Comparison of ENCODE assay signal across 11 cellular contexts in the genomic region with DNA sequence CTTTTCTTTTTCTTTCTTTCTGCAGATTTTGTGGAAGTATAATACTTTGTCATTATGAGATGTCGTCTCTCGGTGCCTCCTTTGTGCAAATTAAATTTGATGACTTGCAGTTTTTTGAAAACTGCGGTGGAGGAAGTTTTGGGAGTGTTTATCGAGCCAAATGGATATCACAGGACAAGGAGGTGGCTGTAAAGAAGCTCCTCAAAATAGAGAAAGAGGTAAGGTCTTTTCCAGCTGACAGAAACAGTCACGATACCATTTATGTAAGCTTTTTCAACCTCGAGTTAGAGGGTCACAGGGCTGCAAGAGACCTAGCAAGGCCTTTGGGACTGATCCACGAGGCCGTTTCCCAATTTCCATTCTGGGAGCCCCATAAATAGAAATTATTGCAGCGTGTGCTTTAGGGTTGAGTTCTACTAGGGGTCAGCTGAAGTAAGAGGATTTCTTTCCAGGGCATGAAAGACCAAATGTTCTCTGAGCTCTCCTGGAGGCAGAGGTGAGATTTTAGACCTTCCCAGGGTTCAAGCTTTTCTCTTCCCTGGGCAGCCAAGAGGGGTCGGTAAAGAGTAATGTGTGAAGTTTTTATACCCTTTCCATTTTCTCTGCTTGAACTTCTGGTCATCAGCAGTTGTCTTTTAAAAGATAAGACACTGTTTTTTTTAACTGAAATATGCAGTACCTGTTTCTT. TPM values are rescaled to one million over a fixed set of nuclear protein-coding genes. Genes with fewer than 3 reads are reported as not detected.
DNase-seq lines count a peak whose midpoint lies in the region; ATAC-seq and TF ChIP-seq lines count a peak whose summit lies in the region.
"Had no signal": no experiment of that assay in that cellular context is flagged by ENCODE, and none has a peak within 500 bp of the region (broad histone marks: within the 10 kb centered on the region; RNA-seq: fewer than 3 reads in every experiment).

No MANE protein-coding gene starts in this region.

- no peaks in the 10 kb centered on the region for H3K36me3 Mint-ChIP-seq in activated naive CD4-positive, alpha-beta T cell treated with anti-CD3 and anti-CD28 coated beads, Interleukin-2, amount 50 U/mL, for 72 hours
- no peaks in the 10 kb centered on the region for H3K36me3 Mint-ChIP-seq in activated CD4-positive, alpha-beta memory T cell treated with anti-CD3 and anti-CD28 coated beads for 36 hours

- TF ChIP-seq CTCF in WERI-Rb-1 (IDR thresholded peaks at IDR 0.05; ENCODE audit: low read depth, low read length) (0 out of 2 replicates have a peak, but pooled peaks have one; percentile 21), heart left ventricle (IDR thresholded peaks at IDR 0.05) (peak; percentile 17 to 55 (median 41)), retinal pigment epithelial cell (conservative IDR thresholded peaks at IDR 0.05; ENCODE audit: low read depth, low read length) (peak; percentile 63)

- peaks cover 8% of the 10 kb centered on the region for H3K27me3 Mint-ChIP-seq in activated CD4-positive, alpha-beta memory T cell treated with anti-CD3 and anti-CD28 coated beads for 36 hours

- no peak overlapping the region for H3K4me3 Mint-ChIP-seq in activated CD4-positive, alpha-beta memory T cell treated with anti-CD3 and anti-CD28 coated beads for 36 hours

- POLR2A ChIA-PET in activated CD4-positive, alpha-beta memory T cell treated with anti-CD3 and anti-CD28 coated beads for 36 hours (lab: Charles Lee) = no interaction called here

- H3K36me3 ChIP-seq in WERI-Rb-1 (peaks cover 23% of the 10 kb centered on the region), heart left ventricle (peaks cover 0 to 34% (median 12%) of the 10 kb centered on the region in 9 donors)

- no peaks in the 10 kb centered on the region for H3K4me1 Mint-ChIP-seq in activated CD4-positive, alpha-beta memory T cell treated with anti-CD3 and anti-CD28 coated beads for 36 hours (ENCODE audit: low read depth)

- DNase-seq in ELF-1 (ENCODE audit: low read depth, low spot score) (peak; percentile 8), WERI-Rb-1 (no peak), heart left ventricle (peak in 4 of 5 donors; percentile 27 to 65 (median 38)), retinal pigment epithelial cell (ENCODE audit: low read depth) (no peak), superior temporal gyrus (ENCODE audit: extremely low spot score) (no peak)
- no peak for DNase-seq in activated naive CD4-positive, alpha-beta T cell treated with anti-CD3 and anti-CD28 coated beads, Interleukin-2, amount 50 U/mL, for 72 hours (ENCODE audit: low spot score in 2 of 2)
- no peak for DNase-seq in activated effector memory CD4-positive, alpha-beta T cell treated with anti-CD3 and anti-CD28 coated beads, Interleukin-2, amount 50 U/mL, for 16 hours
- no peak for DNase-seq in activated CD4-positive, alpha-beta memory T cell treated with anti-CD3 and anti-CD28 coated beads for 36 hours
- DNase-seq: activated CD4-positive, alpha-beta T cell treated with anti-CD3 and anti-CD28 coated beads for 48 hours; body of pancreas; Kasumi-1 had no signal

- no peaks in the 10 kb centered on the region for H3K9me3 Mint-ChIP-seq in activated naive CD4-positive, alpha-beta T cell treated with anti-CD3 and anti-CD28 coated beads, Interleukin-2, amount 50 U/mL, for 72 hours
- no peaks in the 10 kb centered on the region for H3K9me3 Mint-ChIP-seq in activated CD4-positive, alpha-beta memory T cell treated with anti-CD3 and anti-CD28 coated beads for 36 hours

- H3K4me1 ChIP-seq in heart left ventricle = peaks cover 0 to 75% (median 21%) of the 10 kb centered on the region in 12 donors

- H3K4me3 ChIP-seq in WERI-Rb-1 (ENCODE audit: low read depth, low read length) = no peak overlapping the region
- peak overlapping the region in 8 of 12 donors; percentile 9 to 44 (median 30) for H3K4me3 ChIP-seq in heart left ventricle
- H3K4me3 ChIP-seq in retinal pigment epithelial cell (ENCODE audit: low read length) = no peak overlapping the region
- H3K4me3 ChIP-seq: body of pancreas had no signal

- 34 to 57% (median 45%) methylated on average over 10 of the region's 10 CpGs for WGBS in heart left ventricle, 4 donors

- intact Hi-C loops in heart left ventricle (cut with DNase I) = loop anchor here in 4 of 10 donors (5.0 kb wide), 3 partner anchors 106 to 121 kb away; no protein-coding TSS in a partner anchor
- intact Hi-C loops in activated CD4-positive, alpha-beta memory T cell treated with anti-CD3 and anti-CD28 coated beads for 36 hours (cut with micrococcal nuclease) = no loop called here

- TF ChIP-seq POLR2A in heart left ventricle (IDR thresholded peaks at IDR 0.05) = no peak

- no peak overlapping the region for H3K27ac ChIP-seq in WERI-Rb-1
- H3K27ac ChIP-seq in heart left ventricle = peak overlapping the region; percentile 48 to 85 (median 75)
- H3K27ac ChIP-seq: body of pancreas had no signal

- H3K27ac Mint-ChIP-seq in activated naive CD4-positive, alpha-beta T cell treated with anti-CD3 and anti-CD28 coated beads, Interleukin-2, amount 50 U/mL, for 72 hours = no peak overlapping the region
- no peak overlapping the region for H3K27ac Mint-ChIP-seq in activated CD4-positive, alpha-beta memory T cell treated with anti-CD3 and anti-CD28 coated beads for 36 hours

- peak; percentile 74 to 84 (median 80) for ATAC-seq in heart left ventricle
- no peak for ATAC-seq in activated naive CD4-positive, alpha-beta T cell treated with anti-CD3 and anti-CD28 coated beads, Interleukin-2, amount 50 U/mL, for 72 hours

- CTCF ChIA-PET in activated CD4-positive, alpha-beta memory T cell treated with anti-CD3 and anti-CD28 coated beads for 36 hours (lab: Charles Lee) = interaction anchor here (1.1 to 2.2 kb wide), 3 partner anchors 63 to 119 kb away, joined by 4 to 9 read pairs (median 5); no protein-coding TSS in a partner anchor

- no peaks in the 10 kb centered on the region for H3K9me3 ChIP-seq in WERI-Rb-1 (ENCODE audit: severe bottlenecking)
- no peaks in the 10 kb centered on the region for H3K9me3 ChIP-seq in heart left ventricle
- H3K9me3 ChIP-seq: body of pancreas had no signal

- H3K27me3 ChIP-seq in WERI-Rb-1 (ENCODE audit: insufficient read depth, low read depth, severe bottlenecking) = no peaks in the 10 kb centered on the region
- H3K27me3 ChIP-seq in heart left ventricle = no peaks in the 10 kb centered on the region
- H3K27me3 ChIP-seq: body of pancreas had no signal

RNA-seq across cellular contexts. Expression of a gene that starts 15.5 kb away (rescaled TPM):
- 100 to 1,000 TPM; 275 to 487 (median 451) TPM for total RNA-seq in heart left ventricle
- 100 to 1,000 TPM in 1 of 2 donors, 10 to 100 TPM in 1; 98.6 to 175 TPM for polyA plus RNA-seq in heart left ventricle
- total RNA-seq in activated naive CD4-positive, alpha-beta T cell treated with anti-CD3 and anti-CD28 coated beads, Interleukin-2, amount 50 U/mL, for 72 hours = 10 to 100 TPM in 1 of 2 donors, 1 to 10 TPM in 1; 4.3 to 12.0 TPM
- 1 to 10 TPM; 6.5 to 7.0 TPM for total RNA-seq in activated CD4-positive, alpha-beta memory T cell treated with anti-CD3 and anti-CD28 coated beads for 36 hours

Comparison
In these comparisons a context has a peak if more than half of its experiments do, and no peak if none do; other contexts are left out.
1. DNase-seq: peak in ELF-1 (single experiment) and heart left ventricle (4 of 5); none in WERI-Rb-1 (single experiment), retinal pigment epithelial cell (single experiment), activated naive CD4-positive, alpha-beta T cell treated with anti-CD3 and anti-CD28 coated beads, Interleukin-2, amount 50 U/mL, for 72 hours (0 of 2), superior temporal gyrus (single experiment), activated effector memory CD4-positive, alpha-beta T cell treated with anti-CD3 and anti-CD28 coated beads, Interleukin-2, amount 50 U/mL, for 16 hours (single experiment) and activated CD4-positive, alpha-beta memory T cell treated with anti-CD3 and anti-CD28 coated beads for 36 hours (single experiment).
2. H3K4me3 ChIP-seq: peak in heart left ventricle (8 of 12); none in WERI-Rb-1 (single experiment) and retinal pigment epithelial cell (single experiment).
3. ATAC-seq: peak in heart left ventricle (4 of 4); none in activated naive CD4-positive, alpha-beta T cell treated with anti-CD3 and anti-CD28 coated beads, Interleukin-2, amount 50 U/mL, for 72 hours (0 of 2).
4. RNA of a gene that starts 15.5 kb away (total RNA-seq): 275 to 487 TPM in heart left ventricle; 4.3 to 12.0 TPM in activated naive CD4-positive, alpha-beta T cell treated with anti-CD3 and anti-CD28 coated beads, Interleukin-2, amount 50 U/mL, for 72 hours and 6.5 to 7.0 TPM in activated CD4-positive, alpha-beta memory T cell treated with anti-CD3 and anti-CD28 coated beads for 36 hours; every median in the first group is over 10 times any median in the second.
5. Peak in every context shown above with its lines, with median percentiles within 50 percentile points of each other: CTCF ChIP-seq.